ENCODE assay signal across 25 cellular contexts in the genomic region with DNA sequence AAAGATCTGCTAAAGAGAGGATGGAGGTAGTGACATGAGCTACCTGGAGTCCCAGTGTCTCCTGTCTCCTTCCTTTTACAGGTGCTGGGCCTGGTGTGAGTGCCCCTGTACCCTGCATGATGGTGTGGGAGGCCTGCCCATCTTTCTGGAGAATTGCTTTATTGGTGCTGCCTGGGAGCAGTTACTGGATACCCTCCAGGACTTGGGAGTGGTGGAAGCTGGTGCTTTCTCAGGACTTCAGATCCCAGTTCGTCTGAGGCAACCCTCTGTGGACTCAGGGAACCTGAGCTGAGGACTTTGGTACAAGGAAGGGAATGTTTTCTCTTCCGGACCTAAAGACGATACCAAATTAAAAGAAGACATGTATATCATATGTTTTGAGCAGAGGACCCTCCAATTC. TPM values are rescaled to one million over a fixed set of nuclear protein-coding genes. Genes with fewer than 3 reads are reported as not detected.
DNase-seq lines count a peak whose midpoint lies in the region; ATAC-seq, FAIRE-seq and TF ChIP-seq lines count a peak whose summit lies in the region.
"Had no signal": no experiment of that assay in that cellular context is flagged by ENCODE, and none has a peak within 500 bp of the region (broad histone marks: within the 10 kb centered on the region; RNA-seq: fewer than 3 reads in every experiment).

No MANE protein-coding gene starts in this region.

- POLR2A ChIA-PET in HepG2 (lab: Yijun Ruan, JAX), result no interaction called here

- ATAC-seq in GM23338, result no peak
- no peak for ATAC-seq in body of pancreas
- no peak for ATAC-seq in HG03565 (IDR thresholded peaks at IDR 0.05; ENCODE audit: unreplicated experiment)
- ATAC-seq in HepG2, result no peak
- ATAC-seq: CD8-positive, alpha-beta T cell; Right ventricle myocardium inferior; T-cell had no signal

- intact Hi-C loops in body of pancreas (cut with DNase I) (no loop called here), esophagus muscularis mucosa (cut with DNase I) (no loop called here), transverse colon (cut with DNase I; ENCODE audit: low total_unique reads) (no loop called here), HepG2 (cut with micrococcal nuclease; ENCODE audit: unreplicated experiment) (no loop called here)

- TF ChIP-seq EP300 in esophagus muscularis mucosa (IDR thresholded peaks at IDR 0.05), result no peak
- TF ChIP-seq EP300 in transverse colon (IDR thresholded peaks at IDR 0.05; ENCODE audit: low read depth), result no peak
- TF ChIP-seq EP300 in HepG2 (IDR thresholded peaks at IDR 0.05; ENCODE audit: low read depth in 2 of 2, low read length in 2 of 2), result no peak
- TF ChIP-seq EP300 in HepG2 (CRISPR knock-in tag; IDR thresholded peaks at IDR 0.05; ENCODE audit: borderline replicate concordance), result no peak

- in situ Hi-C loops in transverse colon (cut with MboI; ENCODE audit: low pct_ligation_motif_present in 1 of 4, low pct_unique_long_range_greater_than_20kb in 1 of 4, low sequenced_read_pairs in 3 of 4) (no loop called here), HepG2 (cut with HindIII; ENCODE audit: extremely low pct_ligation_motif_present, low pct_unique_long_range_greater_than_20kb) (no loop called here)

- H3K4me1 ChIP-seq in GM23338 (ENCODE audit: insufficient read depth) (peaks cover 14% of the 10 kb centered on the region), body of pancreas (peaks cover 38% of the 10 kb centered on the region), esophagus muscularis mucosa (peaks cover 10 to 28% (median 18%) of the 10 kb centered on the region in 4 donors), transverse colon (peaks cover 0 to 30% (median 22%) of the 10 kb centered on the region in 4 donors), HepG2 (ENCODE audit: insufficient read depth, low read length) (no peaks in the 10 kb centered on the region)
- H3K4me1 ChIP-seq: SJSA1 had no signal

- no peaks in the 10 kb centered on the region for H4K20me1 ChIP-seq in GM23338 (replicated peaks; ENCODE audit: insufficient read depth)
- no peaks in the 10 kb centered on the region for H4K20me1 ChIP-seq in HepG2 (ENCODE audit: insufficient read depth, low read length)

- no peak overlapping the region for H2AFZ ChIP-seq in GM23338
- no peak overlapping the region for H2AFZ ChIP-seq in HepG2 (ENCODE audit: low read length)
- H2AFZ ChIP-seq: PC-9 had no signal

- H3K9me3 Mint-ChIP-seq in GM23338, result peaks cover 7% of the 10 kb centered on the region; the same call in 2 of the 3 replicates
- H3K9me3 Mint-ChIP-seq: CD8-positive, alpha-beta T cell; IgD-negative memory B cell had no signal

- H3K27ac Mint-ChIP-seq in GM23338, result no peak overlapping the region
- H3K27ac Mint-ChIP-seq: CD8-positive, alpha-beta T cell; H9; HFFc6; IgD-negative memory B cell; T-cell had no signal

- H3K36me3 Mint-ChIP-seq in GM23338 (ENCODE audit: low read depth), result peaks cover 30% of the 10 kb centered on the region
- H3K36me3 Mint-ChIP-seq: CD8-positive, alpha-beta T cell; IgD-negative memory B cell; T-cell had no signal

- peak overlapping the region; percentile 88; the same call in 1 of the 2 replicates for H3K4me2 ChIP-seq in GM23338
- H3K4me2 ChIP-seq in HepG2 (ENCODE audit: low read depth, low read length), result no peak overlapping the region
- H3K4me2 ChIP-seq: KMS-11 had no signal

- H3K27me3 ChIP-seq in GM23338 (ENCODE audit: insufficient read depth), result no peaks in the 10 kb centered on the region
- no peaks in the 10 kb centered on the region for H3K27me3 ChIP-seq in body of pancreas
- H3K27me3 ChIP-seq in esophagus muscularis mucosa, result no peaks in the 10 kb centered on the region
- H3K27me3 ChIP-seq in transverse colon, result no peaks in the 10 kb centered on the region
- H3K27me3 ChIP-seq in HepG2 (ENCODE audit: control insufficient read depth in 1 of 2, insufficient read depth in 2 of 2, low read length in 2 of 2), result no peaks in the 10 kb centered on the region
- H3K27me3 ChIP-seq: SJSA1 had no signal

- no peaks in the 10 kb centered on the region for H3K9me3 ChIP-seq in body of pancreas
- H3K9me3 ChIP-seq in esophagus muscularis mucosa, result no peaks in the 10 kb centered on the region
- H3K9me3 ChIP-seq in transverse colon, result peaks cover 0 to 3% of the 10 kb centered on the region in 2 donors
- H3K9me3 ChIP-seq in HepG2 (ENCODE audit: low read length), result no peaks in the 10 kb centered on the region
- H3K9me3 ChIP-seq: SJSA1 had no signal

- TF ChIP-seq RAD21 in HepG2 (CRISPR knock-in tag; IDR thresholded peaks at IDR 0.05), result no peak

- H3K36me3 ChIP-seq in GM23338 (ENCODE audit: insufficient read depth), result no peaks in the 10 kb centered on the region
- H3K36me3 ChIP-seq in body of pancreas (replicated peaks in 1 of 2; ENCODE audit: insufficient read depth in 1 of 2, low read depth in 2 of 2), result no peaks in the 10 kb centered on the region
- no peaks in the 10 kb centered on the region for H3K36me3 ChIP-seq in esophagus muscularis mucosa
- H3K36me3 ChIP-seq in transverse colon, result no peaks in the 10 kb centered on the region
- no peaks in the 10 kb centered on the region for H3K36me3 ChIP-seq in HepG2 (replicated peaks in 1 of 2; ENCODE audit: control insufficient read depth in 1 of 2, insufficient read depth in 2 of 2, low read length in 2 of 2)
- H3K36me3 ChIP-seq: SJSA1 had no signal

- TF ChIP-seq CTCF in GM23338 (conservative IDR thresholded peaks at IDR 0.05; ENCODE audit: low read depth in 2 of 2) (no peak), body of pancreas (IDR thresholded peaks at IDR 0.05) (no peak), esophagus muscularis mucosa (IDR thresholded peaks at IDR 0.05) (no peak), transverse colon (IDR thresholded peaks at IDR 0.05) (no peak), HepG2 (CRISPR knock-in tag; IDR thresholded peaks at IDR 0.05) (no peak)

- H3K27ac ChIP-seq in GM23338 (ENCODE audit: low read depth) (no peak overlapping the region), body of pancreas (peak overlapping the region in 3 of 4 donors; percentile 40 to 98 (median 94)), esophagus muscularis mucosa (replicated peaks in 1 of 4) (no peak overlapping the region), transverse colon (peak overlapping the region in 2 of 4 donors; percentile 17 to 91), HepG2 (ENCODE audit: extremely low read length, insufficient read depth, low read length) (no peak overlapping the region)
- H3K27ac ChIP-seq: KMS-11, PC-9, SJSA1 had no signal

- peaks cover 7% of the 10 kb centered on the region for H3K9me2 ChIP-seq in GM23338 (ENCODE audit: insufficient read depth)

- CTCF ChIA-PET in HepG2 (lab: Yijun Ruan, JAX; ENCODE audit: low intra/inter-chr PET ratio, low total read pairs), result no interaction called here

- H3K27me3 Mint-ChIP-seq in GM23338 (ENCODE audit: insufficient read depth, low read depth, poor library complexity), result peaks cover 10% of the 10 kb centered on the region

- H3K79me2 ChIP-seq in GM23338 (replicated peaks; ENCODE audit: insufficient read depth), result peaks cover 48% of the 10 kb centered on the region
- H3K79me2 ChIP-seq in HepG2 (ENCODE audit: insufficient read depth, low read length), result no peaks in the 10 kb centered on the region

- no peak overlapping the region for H3K9ac ChIP-seq in HepG2 (ENCODE audit: insufficient read depth, low read depth, low read length)
- H3K9ac ChIP-seq: KMS-11 had no signal

- H3K4me3 Mint-ChIP-seq in GM23338, result peak overlapping the region; percentile 88; the same call in 2 of the 3 replicates
- H3K4me3 Mint-ChIP-seq: CD8-positive, alpha-beta T cell; HFFc6 had no signal

- FAIRE-seq in HepG2 (lab: Jason Lieb, UNC), result no peak
- FAIRE-seq: GM18507 had no signal

- H3K4me3 ChIP-seq in GM23338, result no peak overlapping the region
- no peak overlapping the region for H3K4me3 ChIP-seq in body of pancreas
- no peak overlapping the region for H3K4me3 ChIP-seq in esophagus muscularis mucosa
- H3K4me3 ChIP-seq in transverse colon, result no peak overlapping the region
- no peak overlapping the region for H3K4me3 ChIP-seq in HepG2 (replicated peaks in 1 of 3; ENCODE audit: insufficient read depth in 1 of 3, low read depth in 2 of 3, low read length in 3 of 3)
- H3K4me3 ChIP-seq: SJSA1 had no signal

- TF ChIP-seq POLR2A in body of pancreas (IDR thresholded peaks at IDR 0.05) (no peak), esophagus muscularis mucosa (IDR thresholded peaks at IDR 0.05; ENCODE audit: low read depth) (no peak), transverse colon (IDR thresholded peaks at IDR 0.05) (no peak), HepG2 (IDR thresholded peaks at IDR 0.05; ENCODE audit: insufficient read depth in 1 of 2, low read depth in 2 of 2, low read length in 2 of 2) (no peak)

- H3K4me1 Mint-ChIP-seq in GM23338, result peaks cover 23% of the 10 kb centered on the region

- 34 to 46% methylated on average over 3 of the region's 3 CpGs for WGBS in body of pancreas, 2 donors
- WGBS in esophagus muscularis mucosa, result 94% methylated on average over 3 of the region's 3 CpGs
- WGBS in transverse colon (ENCODE audit: low coverage in 1 of 2), 2 donors, result 46 to 55% methylated on average over 2 to 3 of the region's 3 CpGs
- WGBS in HepG2 (ENCODE audit: low lambda C conversion rate), result 52% methylated on average over 2 of the region's 3 CpGs

- DNase-seq in GM23338 (ENCODE audit: low spot score) (no peak), body of pancreas (peak; percentile 42 to 59 (median 57)), esophagus muscularis mucosa (ENCODE audit: extremely low spot score) (peak; percentile 21), transverse colon (peak; percentile 29), HepG2 (ENCODE audit: low spot score) (no peak), COR-L47 (lab: John Stamatoyannopoulos, UW) (no peak)
- DNase-seq: C1 segment of cervical spinal cord; CD8-positive, alpha-beta T cell; DMS53; H9; HFFc6; NCI-H1092; NCI-H1417 treated with DMSO at 0.1 percent for 48 hours; NCI-H187; NCI-H2081 treated with DMSO at 0.1 percent for 48 hours; NCI-H524; NCI-H748 treated with DMSO at 0.1 percent for 48 hours; PC-9; T-cell had no signal

- 0 out of 2 replicates have a peak, but pooled peaks cover 6% of the 10 kb centered on the region for H3F3A ChIP-seq in GM23338 (replicated peaks; ENCODE audit: low read depth)

- no TSS peak for BruUV-seq in HepG2 (replicated peaks; lab: Mats Ljungman, UMichigan)

RNA-seq across cellular contexts. Expression of gene NUDT16, which starts 18.3 kb away (rescaled TPM):
- total RNA-seq in GM23338 (2014; rRNA removed; shearing (Covaris generic)), result 14.6 and 15.4 TPM in 2 replicates
- polyA plus RNA-seq in GM23338 (2016; fragmentation: Nextera tagmentation; extraction: Ambion mirVana) (9.5 and 10.0 TPM in 2 replicates), HepG2 (2011; rRNA removed) (5.4 and 7.7 TPM in 2 replicates)
- total RNA-seq in body of pancreas (10 to 100 TPM; 13.2 to 27.4 TPM), esophagus muscularis mucosa (10 to 100 TPM; 28.1 to 41.9 (median 34.0) TPM), transverse colon (10 to 100 TPM; 45.6 to 57.9 (median 49.1) TPM), HepG2 (2016; rRNA removed; fragmentation: Illumina TruSeq; extraction: Trizol) (13.7 and 14.8 TPM in 2 replicates)
- 16.7 and 16.9 TPM in 2 replicates for total RNA-seq in HepG2 (2016; cell fraction: cytosol; rRNA removed; fragmentation: Illumina TruSeq; extraction: Trizol; ENCODE audit: low read depth)
- total RNA-seq in HepG2 (2016; cell fraction: insoluble cytoplasmic fraction; rRNA removed; fragmentation: Illumina TruSeq; extraction: Trizol), result 13.3 and 15.6 TPM in 2 replicates
- total RNA-seq in HepG2 (2016; cell fraction: membrane; rRNA removed; fragmentation: Illumina TruSeq; extraction: Trizol), result 12.9 and 14.3 TPM in 2 replicates
- total RNA-seq in HepG2 (2016; cell fraction: nucleus; rRNA removed; fragmentation: Illumina TruSeq; extraction: Trizol), result 13.6 and 16.2 TPM in 2 replicates
- 4.1 and 5.1 TPM in 2 replicates for polyA plus RNA-seq in HepG2 (2011; cell fraction: cytosol; rRNA removed)
- polyA plus RNA-seq in HepG2 (2011; cell fraction: nucleus; rRNA removed), result 10.0 and 14.9 TPM in 2 replicates
- polyA plus RNA-seq in HepG2 (2012), result 10.3 and 10.7 TPM in 2 replicates
- polyA plus RNA-seq in HepG2 (2016; cell fraction: cytosol; fragmentation: Illumina TruSeq; extraction: Trizol; ENCODE audit: low read depth), result 2.7 and 3.4 TPM in 2 replicates
- 15.5 and 16.2 TPM in 2 replicates for polyA plus RNA-seq in HepG2 (2016; cell fraction: insoluble cytoplasmic fraction; fragmentation: Illumina TruSeq; extraction: Trizol; ENCODE audit: low read depth)
- 6.3 and 6.4 TPM in 2 replicates for polyA plus RNA-seq in HepG2 (2016; cell fraction: membrane; fragmentation: Illumina TruSeq; extraction: Trizol; ENCODE audit: low read depth)
- polyA plus RNA-seq in HepG2 (2016; cell fraction: nucleus; fragmentation: Illumina TruSeq; extraction: Trizol; ENCODE audit: insufficient read depth, low read depth), result 28.6 and 28.8 TPM in 2 replicates
- polyA minus RNA-seq in HepG2 (2011; rRNA and poly(A)+ RNA removed; ENCODE audit: low replicate concordance), result 3.4 and 9.8 TPM in 2 replicates
- polyA minus RNA-seq in HepG2 (2011; cell fraction: cytosol; rRNA and poly(A)+ RNA removed), result 3.9 and 4.0 TPM in 2 replicates
- polyA minus RNA-seq in HepG2 (2011; cell fraction: nucleus; rRNA and poly(A)+ RNA removed), result 14.7 and 15.1 TPM in 2 replicates

Comparison
In these comparisons a context has a peak if more than half of its experiments do, and no peak if none do; other contexts are left out.
1. DNase-seq: peak in body of pancreas (4 of 4), esophagus muscularis mucosa (single experiment) and transverse colon (single experiment); none in GM23338 (single experiment), HepG2 (single experiment) and COR-L47 (single experiment).
2. H3K27ac ChIP-seq: peak in body of pancreas (3 of 4); none in GM23338 (single experiment), esophagus muscularis mucosa (0 of 4) and HepG2 (single experiment).